1 cellular context compared by ENCODE assay signal in genomic region chr17:40291311-40291710, GRCh38.
TF ChIP-seq lines count a peak whose summit lies in the region.

No MANE protein-coding gene starts in this region.

TF ChIP-seq in IMR-90, 13 proteins besides CTCF, POLR2A, EP300 and RAD21:
- TF ChIP-seq MXI1 (IDR thresholded peaks at IDR 0.05; ENCODE audit: borderline replicate concordance, low read depth, low read length) = no peak
- TF ChIP-seq RCOR1 (IDR thresholded peaks at IDR 0.05; ENCODE audit: insufficient replicate concordance, low read length) = no peak
- no peak for TF ChIP-seq MAZ (IDR thresholded peaks at IDR 0.05; ENCODE audit: borderline replicate concordance, low read depth, low read length)
- TF ChIP-seq ELK1 (IDR thresholded peaks at IDR 0.05; ENCODE audit: borderline replicate concordance, low read depth, low read length) = no peak
- TF ChIP-seq RFX5 (IDR thresholded peaks at IDR 0.05; ENCODE audit: low read depth, low read length) = no peak
- no peak for TF ChIP-seq USF2 (IDR thresholded peaks at IDR 0.05; ENCODE audit: low read depth, low read length)
- no peak for TF ChIP-seq FOS (IDR thresholded peaks at IDR 0.05; ENCODE audit: low read depth, low read length)
- no peak for TF ChIP-seq CHD1 (IDR thresholded peaks at IDR 0.05; ENCODE audit: low read depth, low read length)
- no peak for TF ChIP-seq BHLHE40 (IDR thresholded peaks at IDR 0.05; ENCODE audit: low read depth, low read length)
- no peak for TF ChIP-seq SMC3 (IDR thresholded peaks at IDR 0.05; ENCODE audit: low read depth, low read length)
- no peak for TF ChIP-seq NFE2L2 (IDR thresholded peaks at IDR 0.05; ENCODE audit: low read depth, low read length)
- no peak for TF ChIP-seq MAFK (IDR thresholded peaks at IDR 0.05; ENCODE audit: low read depth, low read length)
- TF ChIP-seq CEBPB (IDR thresholded peaks at IDR 0.05; ENCODE audit: low read depth, low read length) = no peak
